Comparison of ENCODE assay signal across 8 cellular contexts in the genomic region with DNA sequence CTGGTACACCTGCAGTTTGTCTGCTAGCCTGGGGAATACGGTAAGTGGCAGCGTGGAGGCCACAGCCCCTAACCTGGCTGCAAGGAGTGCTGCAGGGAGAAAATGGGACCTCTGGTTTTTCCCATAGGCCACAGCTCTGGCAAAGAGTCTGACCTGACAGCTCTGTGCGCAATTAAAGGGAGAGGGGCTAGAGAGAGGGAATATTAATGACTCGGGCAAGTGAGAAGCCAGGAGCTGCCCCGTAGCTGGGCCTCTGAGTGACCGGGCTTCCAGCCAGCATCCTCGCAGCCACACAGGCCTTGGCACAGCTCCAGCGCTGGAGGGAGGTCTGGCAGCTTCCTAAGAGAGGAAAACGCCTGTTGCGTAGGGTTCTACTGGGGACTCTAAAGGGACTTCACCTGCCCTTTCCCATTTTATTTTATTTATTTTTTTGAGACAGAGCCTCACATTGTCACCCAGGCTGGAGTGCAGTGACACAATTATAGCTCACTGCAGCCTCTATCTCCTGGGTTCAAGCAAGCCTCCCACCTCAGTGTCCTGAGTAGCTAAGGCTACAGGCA. TPM values are rescaled to one million over a fixed set of nuclear protein-coding genes. Genes with fewer than 3 reads are reported as not detected.
DNase-seq lines count a peak whose midpoint lies in the region; ATAC-seq and TF ChIP-seq lines count a peak whose summit lies in the region.

No MANE protein-coding gene starts in this region.

- no peak overlapping the region for H3K4me3 ChIP-seq in astrocyte of the spinal cord (ENCODE audit: low read depth, low read length)

- TF ChIP-seq CTCF in astrocyte of the spinal cord (IDR thresholded peaks at IDR 0.05; ENCODE audit: low read depth, low read length), result no peak

- in situ Hi-C loops in astrocyte of the spinal cord (cut with HindIII; ENCODE audit: low sequenced_read_pairs), result no loop called here

- ATAC-seq in left lobe of liver (peak; percentile 95), HG02642 (IDR thresholded peaks at IDR 0.05; ENCODE audit: poor library complexity, unreplicated experiment) (no peak), GM18861 (IDR thresholded peaks at IDR 0.05; ENCODE audit: unreplicated experiment) (no peak)

- DNase-seq in A172 (ENCODE audit: low spot score) (peak; percentile 59), NCI-H1105 treated with DMSO at 0.1 percent for 48 hours (lab: John Stamatoyannopoulos, UW) (peak; percentile 99), astrocyte of the spinal cord (ENCODE audit: low read depth, low spot score) (peak; percentile 60), left lobe of liver (ENCODE audit: low spot score) (peak; percentile 95)
- no peak for DNase-seq in central memory CD4-positive, alpha-beta T cell
- DNase-seq in stimulated activated CD4-positive, alpha-beta T cell treated with anti-CD3 and anti-CD28 coated beads, Interleukin-4, amount 100 ng/mL, for 1 hour, result no peak

RNA-seq across cellular contexts. Expression of a gene that starts 18.2 kb away (rescaled TPM):
- not detected in 2 replicates for total RNA-seq in A172 (2014; rRNA removed; shearing (Covaris generic))
- total RNA-seq in left lobe of liver, result not detected

RNA-seq across cellular contexts. Expression of a gene that starts 55.3 kb away (rescaled TPM):
- total RNA-seq in A172 (2014; rRNA removed; shearing (Covaris generic)), result 0.12 TPM in 1 of 2 replicates, not detected in the other
- 1.9 TPM for total RNA-seq in left lobe of liver

Comparison
In these comparisons a context has a peak if more than half of its experiments do, and no peak if none do; other contexts are left out.
1. DNase-seq: peak in A172 (single experiment), NCI-H1105 treated with DMSO at 0.1 percent for 48 hours (single experiment), astrocyte of the spinal cord (single experiment) and left lobe of liver (single experiment); none in central memory CD4-positive, alpha-beta T cell (single experiment) and stimulated activated CD4-positive, alpha-beta T cell treated with anti-CD3 and anti-CD28 coated beads, Interleukin-4, amount 100 ng/mL, for 1 hour (single experiment).